1 cellular context compared by ENCODE assay signal in genomic region chr3:183073839-183074615, GRCh38.
TF ChIP-seq lines count a peak whose summit lies in the region.

No MANE protein-coding gene starts in this region.

TF ChIP-seq in IMR-90, 13 proteins besides CTCF, POLR2A, EP300 and RAD21 (continued from another document):
- TF ChIP-seq ELK1 (IDR thresholded peaks at IDR 0.05; ENCODE audit: borderline replicate concordance, low read depth, low read length): no peak
- TF ChIP-seq MAZ (IDR thresholded peaks at IDR 0.05; ENCODE audit: borderline replicate concordance, low read depth, low read length): no peak
- no peak for TF ChIP-seq RCOR1 (IDR thresholded peaks at IDR 0.05; ENCODE audit: insufficient replicate concordance, low read length)
TF ChIP-seq in IMR-90: peak in this region for 0.
